1 cellular context compared by ENCODE assay signal in the genomic region with DNA sequence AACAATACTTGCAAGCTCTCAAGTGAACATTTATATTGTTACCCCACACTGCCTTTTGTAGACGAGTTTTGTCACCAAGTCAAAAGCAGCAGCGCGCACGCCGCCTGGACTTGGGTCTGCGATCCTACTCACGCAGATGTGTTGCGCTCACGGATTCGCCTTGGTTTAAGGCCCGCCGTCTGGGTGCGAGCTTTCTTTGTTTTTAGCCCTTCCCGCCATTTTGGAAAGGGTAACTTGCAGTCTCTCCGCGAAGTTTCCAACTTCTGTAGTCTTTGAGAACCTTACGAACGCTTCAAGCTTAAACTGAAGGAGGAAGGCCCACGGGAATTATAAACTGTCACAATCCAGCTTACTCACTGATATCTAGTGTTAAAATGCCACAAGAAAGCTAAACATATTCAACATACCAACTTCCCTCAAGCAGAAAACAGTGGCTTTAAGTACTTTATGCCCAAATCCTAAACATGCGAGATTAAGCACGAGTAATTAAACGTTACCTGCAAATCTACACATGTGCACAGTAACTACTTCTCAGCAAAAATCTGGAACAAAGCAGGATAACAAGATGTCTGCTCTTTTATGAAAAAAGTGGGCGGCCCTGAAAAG.
TF ChIP-seq lines count a peak whose summit lies in the region.

No MANE protein-coding gene starts in this region.

TF ChIP-seq in HCT116, 20 proteins besides CTCF, POLR2A, EP300 and RAD21 (continued from another document):
- no peak for TF ChIP-seq TCF7L2 (IDR thresholded peaks at IDR 0.05; ENCODE audit: borderline replicate concordance, extremely low read depth, insufficient read depth, insufficient read length)
- TF ChIP-seq SRF (IDR thresholded peaks at IDR 0.05; ENCODE audit: low read depth) = no peak
- TF ChIP-seq, protein P1, sequence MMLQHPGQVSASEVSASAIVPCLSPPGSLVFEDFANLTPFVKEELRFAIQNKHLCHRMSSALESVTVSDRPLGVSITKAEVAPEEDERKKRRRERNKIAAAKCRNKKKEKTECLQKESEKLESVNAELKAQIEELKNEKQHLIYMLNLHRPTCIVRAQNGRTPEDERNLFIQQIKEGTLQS (IDR thresholded peaks at IDR 0.05) = no peak
- TF ChIP-seq EZH2 (IDR thresholded peaks at IDR 0.05) = no peak
- no peak for TF ChIP-seq CEBPB (IDR thresholded peaks at IDR 0.05; ENCODE audit: low read depth)
